11 cellular contexts compared by ENCODE assay signal in the genomic region with DNA sequence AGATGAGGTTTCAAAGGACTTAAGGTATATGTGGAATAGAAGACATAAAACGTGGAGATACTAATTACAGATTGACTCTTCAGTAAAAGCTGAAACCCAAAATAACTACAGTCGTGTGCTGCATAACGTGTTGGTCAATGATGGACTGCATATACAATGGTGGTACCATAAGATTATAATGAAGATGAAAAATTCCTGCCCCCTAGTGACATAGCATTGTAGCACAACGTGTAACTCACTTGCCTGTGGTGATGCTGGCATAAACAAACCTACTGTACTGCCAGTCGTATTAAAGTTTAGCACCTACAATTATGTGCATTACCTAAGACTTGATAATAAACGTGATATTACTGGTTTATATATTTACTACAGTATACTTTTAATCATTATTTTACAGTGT.
DNase-seq lines count a peak whose midpoint lies in the region; ATAC-seq and TF ChIP-seq lines count a peak whose summit lies in the region.
"Had no signal": no experiment of that assay in that cellular context is flagged by ENCODE, and none has a peak within 500 bp of the region (broad histone marks: within the 10 kb centered on the region; RNA-seq: fewer than 3 reads in every experiment).

No MANE protein-coding gene starts in this region.

- no peaks in the 10 kb centered on the region for H3K4me1 ChIP-seq in mammary epithelial cell (ENCODE audit: insufficient read depth, low read length)

- 66% methylated on average over 6 of the region's 6 CpGs for WGBS in mammary epithelial cell (ENCODE audit: low coverage, missing lambda C conversion rate)

- no peak for DNase-seq in HL-60 (ENCODE audit: low read depth in 1 of 2, low spot score in 1 of 2)
- no peak for DNase-seq in mammary epithelial cell
- DNase-seq in NCI-H2227 (lab: John Stamatoyannopoulos, UW; ENCODE audit: unreplicated experiment), result no peak
- DNase-seq in NCI-H1417 (lab: John Stamatoyannopoulos, UW), result no peak
- no peak for DNase-seq in retina
- DNase-seq: amniotic stem cell, NCI-H187 treated with DMSO at 0.1 percent for 48 hours had no signal

- H3K79me2 ChIP-seq in mammary epithelial cell (ENCODE audit: insufficient read depth, low read length), result no peaks in the 10 kb centered on the region

- in situ Hi-C loops in mammary epithelial cell (cut with MboI; ENCODE audit: low sequenced_read_pairs in 2 of 2), result no loop called here

- CTCF ChIA-PET in mammary epithelial cell (lab: Charles Lee; ENCODE audit: low non-redundant PET), result no interaction called here

- H3K9me3 ChIP-seq in mammary epithelial cell (replicated peaks; ENCODE audit: insufficient read depth, low read length), result no peaks in the 10 kb centered on the region

- H2AFZ ChIP-seq in mammary epithelial cell (ENCODE audit: low read depth, low read length), result no peak overlapping the region

- no peak overlapping the region for H3K9ac ChIP-seq in mammary epithelial cell (ENCODE audit: insufficient read depth, low read length)
- H3K9ac ChIP-seq: BLaER1 treated with 17β-estradiol and CSF1 and Interleukin-3, amounts not matched to agents 10 nM and 100 nM had no signal

- dilution Hi-C loops in mammary epithelial cell (cut with HindIII; ENCODE audit: low sequenced_read_pairs), result no loop called here

- ATAC-seq in GM18519 (IDR thresholded peaks at IDR 0.05; ENCODE audit: low FRiP score, unreplicated experiment) (peak; percentile 38), HG02759 (IDR thresholded peaks at IDR 0.05; ENCODE audit: unreplicated experiment) (no peak)

- TF ChIP-seq CTCF in 22Rv1 (IDR thresholded peaks at IDR 0.05) (peak; percentile 79), HL-60 (IDR thresholded peaks at IDR 0.05; ENCODE audit: insufficient read depth, low read length) (peak; percentile 17), mammary epithelial cell (conservative IDR thresholded peaks at IDR 0.05 in 1 of 2, IDR thresholded peaks at IDR 0.05 in 1 of 2; ENCODE audit: extremely low read depth in 1 of 2, insufficient read depth in 1 of 2, low read depth in 1 of 2, low read length in 2 of 2) (peak; percentile 38 to 49)

- no TSS peak for BruUV-seq in mammary epithelial cell (replicated peaks; lab: Mats Ljungman, UMichigan)

- no peaks in the 10 kb centered on the region for H3K27me3 ChIP-seq in HL-60 (ENCODE audit: insufficient read depth, poor library complexity, severe bottlenecking)
- H3K27me3 ChIP-seq in mammary epithelial cell (ENCODE audit: insufficient read depth, low read length), result no peaks in the 10 kb centered on the region
- H3K27me3 ChIP-seq: BLaER1 treated with 17β-estradiol and CSF1 and Interleukin-3, amounts not matched to agents 10 nM and 100 nM had no signal

- no peak overlapping the region for H3K4me2 ChIP-seq in mammary epithelial cell (ENCODE audit: insufficient read depth, low read depth, low read length)
- H3K4me2 ChIP-seq: BLaER1 treated with 17β-estradiol and CSF1 and Interleukin-3, amounts not matched to agents 10 nM and 100 nM had no signal

- H3K27ac ChIP-seq in 22Rv1 (no peak overlapping the region), HL-60 (replicated peaks) (no peak overlapping the region), mammary epithelial cell (ENCODE audit: insufficient read depth, low read depth, low read length) (no peak overlapping the region)
- H3K27ac ChIP-seq: BLaER1 treated with 17β-estradiol and CSF1 and Interleukin-3, amounts not matched to agents 10 nM and 100 nM had no signal

- no peaks in the 10 kb centered on the region for H3K36me3 ChIP-seq in mammary epithelial cell (ENCODE audit: insufficient read depth, low read length)
- H3K36me3 ChIP-seq: BLaER1 treated with 17β-estradiol and CSF1 and Interleukin-3, amounts not matched to agents 10 nM and 100 nM had no signal

- H3K4me3 ChIP-seq in HL-60 (replicated peaks; ENCODE audit: insufficient read depth, low read length) (no peak overlapping the region), mammary epithelial cell (replicated peaks in 1 of 3; ENCODE audit: insufficient read depth in 1 of 3, low read depth in 2 of 3, low read length in 3 of 3) (no peak overlapping the region)
- H3K4me3 ChIP-seq: BLaER1 treated with 17β-estradiol and CSF1 and Interleukin-3, amounts not matched to agents 10 nM and 100 nM had no signal

- intact Hi-C loops in mammary epithelial cell (cut with micrococcal nuclease), result no loop called here

- H4K20me1 ChIP-seq in mammary epithelial cell (ENCODE audit: insufficient read depth, low read length), result no peaks in the 10 kb centered on the region
- H4K20me1 ChIP-seq: BLaER1 treated with 17β-estradiol and CSF1 and Interleukin-3, amounts not matched to agents 10 nM and 100 nM had no signal

Comparison
In these comparisons a context has a peak if more than half of its experiments do, and no peak if none do; other contexts are left out.
1. CTCF ChIP-seq: peak in every context shown above with its lines; median percentile 79 in 22Rv1; 44 in mammary epithelial cell; 17 in HL-60.